Comparison of ENCODE assay signal across 17 cellular contexts in the genomic region with DNA sequence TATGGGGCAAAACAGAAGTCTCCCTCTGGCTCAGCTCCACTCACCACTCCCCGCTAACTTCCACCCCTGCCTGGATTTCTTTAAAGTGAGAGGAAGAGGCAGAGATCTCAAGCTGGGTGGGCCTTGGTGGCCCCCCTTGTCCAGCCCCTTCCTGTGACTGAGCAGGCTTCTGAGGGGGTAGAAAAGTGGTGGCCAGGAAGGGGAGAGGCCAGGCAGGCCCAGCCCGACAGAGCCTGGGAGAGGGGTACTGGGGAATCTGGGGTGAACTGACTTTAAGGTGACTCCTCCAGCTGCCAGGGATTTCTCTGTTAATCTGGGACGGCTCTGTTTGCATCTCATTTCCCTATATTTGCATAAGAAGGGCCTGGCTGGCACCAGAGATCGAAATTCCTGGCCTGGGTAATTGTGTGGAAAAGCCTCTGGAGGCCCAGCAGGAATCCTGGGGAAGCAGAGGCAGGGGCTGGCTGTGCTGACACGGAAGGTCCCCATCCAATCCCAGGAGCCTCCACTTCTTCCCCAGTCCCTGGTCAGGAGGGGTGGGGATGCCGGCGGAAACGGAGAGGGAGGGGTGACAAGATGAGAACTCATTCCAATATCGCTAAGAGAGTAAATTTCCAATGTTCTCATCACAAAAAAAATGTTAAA. TPM values are rescaled to one million over a fixed set of nuclear protein-coding genes. Genes with fewer than 3 reads are reported as not detected.
DNase-seq lines count a peak whose midpoint lies in the region; ATAC-seq and TF ChIP-seq lines count a peak whose summit lies in the region.
"Had no signal": no experiment of that assay in that cellular context is flagged by ENCODE, and none has a peak within 500 bp of the region (broad histone marks: within the 10 kb centered on the region; RNA-seq: fewer than 3 reads in every experiment).

No MANE protein-coding gene starts in this region.

- no peak overlapping the region for H2BK5ac ChIP-seq in mesenchymal stem cell (ENCODE audit: low read depth, low read length, poor library complexity, severe bottlenecking)

- peak overlapping the region; percentile 8 for H2BK15ac ChIP-seq in mesenchymal stem cell (ENCODE audit: low read depth, poor library complexity, severe bottlenecking)

- no peak overlapping the region for H3K4me2 ChIP-seq in mesenchymal stem cell (ENCODE audit: low read length, poor library complexity, severe bottlenecking)
- H3K4me2 ChIP-seq: KMS-11 had no signal

- H3K14ac ChIP-seq in mesenchymal stem cell (ENCODE audit: low read length in 2 of 2), result no peak overlapping the region

- H3K79me1 ChIP-seq in mesenchymal stem cell (replicated peaks; ENCODE audit: low read length, poor library complexity, severe bottlenecking), result no peaks in the 10 kb centered on the region

- H3K18ac ChIP-seq in mesenchymal stem cell (ENCODE audit: low read depth in 1 of 2, low read length in 2 of 2), result peak overlapping the region in 1 of 2 experiments; percentile 23

- DNase-seq in left ventricle myocardium inferior, result no peak
- DNase-seq in left ventricle myocardium superior, result no peak
- peak; percentile 61 for DNase-seq in astrocyte of the hippocampus (ENCODE audit: low read depth, low spot score)
- no peak for DNase-seq in mesenchymal stem cell
- peak; percentile 32 to 67 for DNase-seq in aorta
- DNase-seq in BE2C, result no peak
- DNase-seq in anterior cingulate cortex (lab: John Stamatoyannopoulos, UW), result no peak
- no peak for DNase-seq in stimulated activated CD4-positive, alpha-beta T cell treated with anti-CD3 and anti-CD28 coated beads, Interleukin-4, amount 100 ng/mL, for 1 hour
- DNase-seq: dermis blood vessel endothelial cell; NCI-H2171; RPMI8226; stimulated activated naive CD8-positive, alpha-beta T cell treated with anti-CD3 and anti-CD28 coated beads, Interleukin-15, Interleukin-2, amounts not matched to agents 100 U/mL and 50 U/mL, for 24 hours had no signal

- no peak overlapping the region for H2BK12ac ChIP-seq in mesenchymal stem cell (ENCODE audit: low read length in 2 of 2)

- intact Hi-C loops in left ventricle myocardium inferior (cut with micrococcal nuclease) (loop anchor here (10.0 kb wide), 1 partner anchor 68 kb away; no protein-coding TSS in a partner anchor), left ventricle myocardium superior (cut with micrococcal nuclease) (loop anchor here (10.0 kb wide), 1 partner anchor 118 kb away; no protein-coding TSS in a partner anchor), aorta (cut with DNase I) (loop anchor here in 1 of 2 donors (10.0 kb wide), 1 partner anchor 218 kb away; no protein-coding TSS in a partner anchor)

- H3K27me3 ChIP-seq in left ventricle myocardium inferior (ENCODE audit: low read depth), result peaks cover 8% of the 10 kb centered on the region
- peaks cover 5 to 14% of the 10 kb centered on the region in 2 experiments for H3K27me3 ChIP-seq in mesenchymal stem cell (ENCODE audit: control insufficient read depth in 1 of 2, insufficient read depth in 1 of 2, low read length in 2 of 2)
- no peaks in the 10 kb centered on the region for H3K27me3 ChIP-seq in aorta (ENCODE audit: control insufficient read depth in 1 of 2, insufficient read depth in 2 of 2, low read length in 1 of 2)
- H3K27me3 ChIP-seq in BE2C, result no peaks in the 10 kb centered on the region
- H3K27me3 ChIP-seq: pancreas had no signal

- no peak overlapping the region for H3K23ac ChIP-seq in mesenchymal stem cell (ENCODE audit: low read length in 2 of 2)

- H4K91ac ChIP-seq in mesenchymal stem cell (ENCODE audit: low read length), result peak overlapping the region; percentile 41

- no peak overlapping the region for H3K4ac ChIP-seq in mesenchymal stem cell (ENCODE audit: low read depth in 1 of 2, low read length in 2 of 2)

- no peak overlapping the region for H3K9ac ChIP-seq in mesenchymal stem cell (ENCODE audit: low read length)
- H3K9ac ChIP-seq: KMS-11 had no signal

- H2AFZ ChIP-seq in mesenchymal stem cell (ENCODE audit: low read depth, low read length), result no peak overlapping the region

- WGBS in mesenchymal stem cell, result 20% methylated on average over 3 of the region's 9 CpGs
- 67 to 71% methylated on average over 9 of the region's 9 CpGs for WGBS in aorta, 2 donors

- H3K4me3 ChIP-seq in left ventricle myocardium inferior, result no peak overlapping the region
- H3K4me3 ChIP-seq in mesenchymal stem cell (ENCODE audit: insufficient read depth in 1 of 2, low read depth in 1 of 2, low read length in 2 of 2), result no peak overlapping the region
- no peak overlapping the region for H3K4me3 ChIP-seq in aorta (ENCODE audit: low read length in 2 of 2)
- H3K4me3 ChIP-seq in BE2C (ENCODE audit: low read depth, low read length), result no peak overlapping the region
- H3K4me3 ChIP-seq: pancreas had no signal

- H2BK120ac ChIP-seq in mesenchymal stem cell (ENCODE audit: low read depth, low read length), result no peak overlapping the region

- peak overlapping the region; percentile 43 for H3K27ac ChIP-seq in left ventricle myocardium inferior (replicated peaks)
- H3K27ac ChIP-seq in mesenchymal stem cell (ENCODE audit: low read length, poor library complexity, severe bottlenecking), result no peak overlapping the region
- no peak overlapping the region for H3K27ac ChIP-seq in aorta (ENCODE audit: low read depth in 1 of 2, low read length in 2 of 2)
- H3K27ac ChIP-seq: KMS-11, pancreas had no signal

- H3K9me3 ChIP-seq in left ventricle myocardium inferior (replicated peaks), result no peaks in the 10 kb centered on the region
- H3K9me3 ChIP-seq in mesenchymal stem cell (ENCODE audit: control insufficient read depth, low read length), result no peaks in the 10 kb centered on the region
- H3K9me3 ChIP-seq in aorta (ENCODE audit: control insufficient read depth, low read length), result no peaks in the 10 kb centered on the region
- no peaks in the 10 kb centered on the region for H3K9me3 ChIP-seq in BE2C
- H3K9me3 ChIP-seq: pancreas had no signal

- no peaks in the 10 kb centered on the region for H3K36me3 ChIP-seq in left ventricle myocardium inferior
- no peaks in the 10 kb centered on the region for H3K36me3 ChIP-seq in mesenchymal stem cell (ENCODE audit: control insufficient read depth in 1 of 2, insufficient read depth in 2 of 2, low read depth in 1 of 2, low read length in 2 of 2)
- no peaks in the 10 kb centered on the region for H3K36me3 ChIP-seq in aorta (ENCODE audit: control insufficient read depth in 1 of 2, insufficient read depth in 2 of 2, low read length in 1 of 2)
- H3K36me3 ChIP-seq in BE2C, result no peaks in the 10 kb centered on the region
- H3K36me3 ChIP-seq: pancreas had no signal

- no peak overlapping the region for H4K8ac ChIP-seq in mesenchymal stem cell (ENCODE audit: low read length)

- H3K4me1 ChIP-seq in left ventricle myocardium inferior, result peaks cover 22% of the 10 kb centered on the region
- peaks cover 2% of the 10 kb centered on the region for H3K4me1 ChIP-seq in mesenchymal stem cell (ENCODE audit: control insufficient read depth, insufficient read depth, low read depth, low read length)
- H3K4me1 ChIP-seq in aorta (ENCODE audit: control insufficient read depth in 1 of 2, insufficient read depth in 2 of 2, low read length in 2 of 2), result no peaks in the 10 kb centered on the region
- peaks cover 38% of the 10 kb centered on the region for H3K4me1 ChIP-seq in BE2C
- H3K4me1 ChIP-seq: pancreas had no signal

- H2AK5ac ChIP-seq in mesenchymal stem cell (ENCODE audit: low read length, severe bottlenecking), result no peak overlapping the region

- TF ChIP-seq CTCF in left ventricle myocardium inferior (IDR thresholded peaks at IDR 0.05; ENCODE audit: borderline replicate concordance) (no peak), BE2C (IDR thresholded peaks at IDR 0.05; ENCODE audit: low read depth, low read length) (no peak)

- ATAC-seq in left ventricle myocardium superior (no peak), aorta (ENCODE audit: low FRiP score) (no peak)
- ATAC-seq: activated CD4-positive, CD25-positive, alpha-beta regulatory T cell treated with anti-CD3 and anti-CD28 coated beads, Interleukin-2, amount 50 U/mL, for 24 hours; esophagus mucosa; pancreas; stimulated activated naive CD8-positive, alpha-beta T cell treated with anti-CD3 and anti-CD28 coated beads, Interleukin-15, Interleukin-2, amounts not matched to agents 100 U/mL and 50 U/mL, for 24 hours had no signal

RNA-seq across cellular contexts. Expression of gene ADGRB2, which starts 18.7 kb away (rescaled TPM):
- 12.1 TPM for total RNA-seq in left ventricle myocardium inferior
- 10.0 TPM for total RNA-seq in left ventricle myocardium superior
- polyA plus RNA-seq in mesenchymal stem cell (2013, experiment 1 of 2), result 6.1 TPM
- polyA plus RNA-seq in mesenchymal stem cell (2013, experiment 2 of 2), result 5.3 TPM
- total RNA-seq in aorta, result 1 to 10 TPM; 1.8 to 4.6 TPM
- polyA plus RNA-seq in aorta, result 1 to 10 TPM; 1.8 to 2.4 TPM
- 104 TPM for polyA plus RNA-seq in BE2C (2012; ENCODE audit: insufficient read depth, insufficient read length, low read depth)

RNA-seq across cellular contexts. Expression of gene SPOCD1, which starts 32.9 kb away (rescaled TPM):
- total RNA-seq in left ventricle myocardium inferior, result not detected
- not detected for total RNA-seq in left ventricle myocardium superior
- polyA plus RNA-seq in mesenchymal stem cell (2013, experiment 1 of 2), result 20.4 TPM
- 20.7 TPM for polyA plus RNA-seq in mesenchymal stem cell (2013, experiment 2 of 2)
- 1 to 10 TPM; 4.0 to 9.0 TPM for total RNA-seq in aorta
- 10 to 100 TPM in 1 of 2 donors, 1 to 10 TPM in 1; 1.4 to 12.3 TPM for polyA plus RNA-seq in aorta
- polyA plus RNA-seq in BE2C (2012; ENCODE audit: insufficient read depth, insufficient read length, low read depth), result not detected
- polyA plus RNA-seq: CD8-positive, alpha-beta memory T cell had no signal

Comparison
In these comparisons a context has a peak if more than half of its experiments do, and no peak if none do; other contexts are left out.
1. DNase-seq: peak in astrocyte of the hippocampus (single experiment) and aorta (2 of 2); none in left ventricle myocardium inferior (single experiment), left ventricle myocardium superior (single experiment), mesenchymal stem cell (single experiment), BE2C (single experiment), anterior cingulate cortex (0 of 58) and stimulated activated CD4-positive, alpha-beta T cell treated with anti-CD3 and anti-CD28 coated beads, Interleukin-4, amount 100 ng/mL, for 1 hour (single experiment).